11 cellular contexts compared by ENCODE assay signal in genomic region chr10:44180321-44181154, GRCh38.
DNase-seq lines count a peak whose midpoint lies in the region; ATAC-seq, FAIRE-seq and TF ChIP-seq lines count a peak whose summit lies in the region.
"Had no signal": no experiment of that assay in that cellular context is flagged by ENCODE, and none has a peak within 500 bp of the region (broad histone marks: within the 10 kb centered on the region; RNA-seq: fewer than 3 reads in every experiment).

No MANE protein-coding gene starts in this region.

- ATAC-seq in omental fat pad (ENCODE audit: low FRiP score): peak; percentile 44
- ATAC-seq in HG03095 (IDR thresholded peaks at IDR 0.05; ENCODE audit: unreplicated experiment): no peak
- ATAC-seq in activated naive CD4-positive, alpha-beta T cell treated with anti-CD3 and anti-CD28 coated beads, Interleukin-2, amount 50 U/mL, for 72 hours: no peak

- peak; percentile 88 for FAIRE-seq in endometrium (lab: Jason Lieb, UNC)
- FAIRE-seq: H1 had no signal

- H3K27ac Mint-ChIP-seq in activated naive CD4-positive, alpha-beta T cell treated with anti-CD3 and anti-CD28 coated beads, Interleukin-2, amount 50 U/mL, for 72 hours: no peak overlapping the region

- TF ChIP-seq CTCF in AG09319 (IDR thresholded peaks at IDR 0.05; ENCODE audit: low read depth, low read length) (no peak), omental fat pad (IDR thresholded peaks at IDR 0.05) (no peak)

- H3K9me3 Mint-ChIP-seq in activated naive CD4-positive, alpha-beta T cell treated with anti-CD3 and anti-CD28 coated beads, Interleukin-2, amount 50 U/mL, for 72 hours: peaks cover 0 to 6% of the 10 kb centered on the region in 2 donors

- H3K36me3 Mint-ChIP-seq in activated naive CD4-positive, alpha-beta T cell treated with anti-CD3 and anti-CD28 coated beads, Interleukin-2, amount 50 U/mL, for 72 hours: no peaks in the 10 kb centered on the region

- DNase-seq in AG09319 (ENCODE audit: extremely low read depth, low read depth) (peak; percentile 92), LoVo (ENCODE audit: low spot score) (peak; percentile 16), omental fat pad (ENCODE audit: low spot score) (no peak), HuH-7 (ENCODE audit: low spot score) (no peak)
- DNase-seq in activated naive CD4-positive, alpha-beta T cell treated with anti-CD3 and anti-CD28 coated beads, Interleukin-2, amount 50 U/mL, for 72 hours (ENCODE audit: low spot score in 2 of 2): no peak
- no peak for DNase-seq in activated naive CD4-positive, alpha-beta T cell (lab: John Stamatoyannopoulos, UW)
- DNase-seq: NCI-H2081 treated with DMSO at 0.1 percent for 48 hours, SIG-M5 had no signal

Comparison
In these comparisons a context has a peak if more than half of its experiments do, and no peak if none do; other contexts are left out.
1. DNase-seq: peak in AG09319 (single experiment) and LoVo (single experiment); none in omental fat pad (single experiment), HuH-7 (single experiment), activated naive CD4-positive, alpha-beta T cell treated with anti-CD3 and anti-CD28 coated beads, Interleukin-2, amount 50 U/mL, for 72 hours (0 of 2) and activated naive CD4-positive, alpha-beta T cell (0 of 4).